ENCODE assay signal across 3 cellular contexts in genomic region chr15:36497903-36498302, GRCh38.
TF ChIP-seq lines count a peak whose summit lies in the region.

No MANE protein-coding gene starts in this region.

TF ChIP-seq in SK-N-SH, 30 proteins besides CTCF, POLR2A, EP300 and RAD21 (continued from another document):
- no peak for TF ChIP-seq FOXJ3 (CRISPR knock-in tag; IDR thresholded peaks at IDR 0.05)
- no peak for TF ChIP-seq POLR2AphosphoS5 (IDR thresholded peaks at IDR 0.05; ENCODE audit: low read depth, low read length)
- no peak for TF ChIP-seq ZBTB33 (IDR thresholded peaks at IDR 0.05; ENCODE audit: borderline replicate concordance, low read depth)
- TF ChIP-seq ELF1 (IDR thresholded peaks at IDR 0.05) = no peak
- no peak for TF ChIP-seq CHD2 (IDR thresholded peaks at IDR 0.05; ENCODE audit: low read length, partially characterized antibody)
- TF ChIP-seq MEF2A (IDR thresholded peaks at IDR 0.05; ENCODE audit: borderline replicate concordance, low read depth) = no peak
- no peak for TF ChIP-seq SIN3A (IDR thresholded peaks at IDR 0.05; ENCODE audit: borderline replicate concordance, low read depth, low read length)
- no peak for TF ChIP-seq RCOR1 (IDR thresholded peaks at IDR 0.05; ENCODE audit: low read length)
- no peak for TF ChIP-seq USF1 (IDR thresholded peaks at IDR 0.05; ENCODE audit: borderline replicate concordance, low read depth)
- TF ChIP-seq SMC3 (IDR thresholded peaks at IDR 0.05; ENCODE audit: low read depth, low read length) = no peak

TF ChIP-seq in SK-N-SH treated with all-trans-retinoic acid at 6 μM for 48 hours, 23 proteins besides CTCF, POLR2A, EP300 and RAD21 (continued from another document):
- no peak for TF ChIP-seq PATZ1 (CRISPR knock-in tag; IDR thresholded peaks at IDR 0.05; ENCODE audit: borderline replicate concordance)
- TF ChIP-seq ZNF565 (CRISPR knock-in tag; conservative IDR thresholded peaks at IDR 0.05; ENCODE audit: low read depth) = no peak
- no peak for TF ChIP-seq OSR1 (CRISPR knock-in tag; IDR thresholded peaks at IDR 0.05)
- TF ChIP-seq BACH2 (CRISPR knock-in tag; IDR thresholded peaks at IDR 0.05; ENCODE audit: borderline replicate concordance) = no peak
- no peak for TF ChIP-seq CREB5 (CRISPR knock-in tag; IDR thresholded peaks at IDR 0.05; ENCODE audit: low read depth)
- TF ChIP-seq RARB (CRISPR knock-in tag; IDR thresholded peaks at IDR 0.05) = no peak
- no peak for TF ChIP-seq ARNTL (CRISPR knock-in tag; IDR thresholded peaks at IDR 0.05; ENCODE audit: borderline replicate concordance, low read depth)
- TF ChIP-seq ZFP3 (CRISPR knock-in tag; IDR thresholded peaks at IDR 0.05) = no peak
- no peak for TF ChIP-seq ZC3H10 (CRISPR knock-in tag; IDR thresholded peaks at IDR 0.05)
- TF ChIP-seq PPARA (CRISPR knock-in tag; IDR thresholded peaks at IDR 0.05; ENCODE audit: borderline replicate concordance) = no peak
- no peak for TF ChIP-seq ZNF70 (CRISPR knock-in tag; IDR thresholded peaks at IDR 0.05)
- TF ChIP-seq ISL1 (CRISPR knock-in tag; IDR thresholded peaks at IDR 0.05) = no peak
- no peak for TF ChIP-seq ZFP30 (CRISPR knock-in tag; IDR thresholded peaks at IDR 0.05)
- no peak for TF ChIP-seq TSHZ2 (CRISPR knock-in tag; IDR thresholded peaks at IDR 0.05)

TF ChIP-seq in K562, 482 proteins besides CTCF, POLR2A, EP300 and RAD21:
- TF ChIP-seq ZNF512 (tag; IDR thresholded peaks at IDR 0.05) = no peak
- no peak for TF ChIP-seq ZC3H11A (IDR thresholded peaks at IDR 0.05; ENCODE audit: low read depth, low read length)
TF ChIP-seq in K562: peak in this region for 0.
